ENCODE assay signal across 1 cellular context in genomic region chr9:37060821-37061220, GRCh38.
TF ChIP-seq lines count a peak whose summit lies in the region.

No MANE protein-coding gene starts in this region.

TF ChIP-seq in GM12878, 131 proteins besides CTCF, POLR2A, EP300 and RAD21 (continued from another document):
- no peak for TF ChIP-seq USF1 (IDR thresholded peaks at IDR 0.05; ENCODE audit: borderline replicate concordance, extremely low read length, insufficient read depth, low read depth, low read length)
- TF ChIP-seq SIX5 (IDR thresholded peaks at IDR 0.05; ENCODE audit: low read depth, low read length, severe bottlenecking): no peak
- no peak for TF ChIP-seq BCLAF1 (IDR thresholded peaks at IDR 0.05)
- no peak for TF ChIP-seq MEF2B (IDR thresholded peaks at IDR 0.05; ENCODE audit: partially characterized antibody, poor library complexity, severe bottlenecking)
- no peak for TF ChIP-seq SP1 (IDR thresholded peaks at IDR 0.05; ENCODE audit: low read depth, low read length)
- no peak for TF ChIP-seq CEBPZ (IDR thresholded peaks at IDR 0.05; ENCODE audit: low read depth, low read length)
- TF ChIP-seq, protein P1, sequence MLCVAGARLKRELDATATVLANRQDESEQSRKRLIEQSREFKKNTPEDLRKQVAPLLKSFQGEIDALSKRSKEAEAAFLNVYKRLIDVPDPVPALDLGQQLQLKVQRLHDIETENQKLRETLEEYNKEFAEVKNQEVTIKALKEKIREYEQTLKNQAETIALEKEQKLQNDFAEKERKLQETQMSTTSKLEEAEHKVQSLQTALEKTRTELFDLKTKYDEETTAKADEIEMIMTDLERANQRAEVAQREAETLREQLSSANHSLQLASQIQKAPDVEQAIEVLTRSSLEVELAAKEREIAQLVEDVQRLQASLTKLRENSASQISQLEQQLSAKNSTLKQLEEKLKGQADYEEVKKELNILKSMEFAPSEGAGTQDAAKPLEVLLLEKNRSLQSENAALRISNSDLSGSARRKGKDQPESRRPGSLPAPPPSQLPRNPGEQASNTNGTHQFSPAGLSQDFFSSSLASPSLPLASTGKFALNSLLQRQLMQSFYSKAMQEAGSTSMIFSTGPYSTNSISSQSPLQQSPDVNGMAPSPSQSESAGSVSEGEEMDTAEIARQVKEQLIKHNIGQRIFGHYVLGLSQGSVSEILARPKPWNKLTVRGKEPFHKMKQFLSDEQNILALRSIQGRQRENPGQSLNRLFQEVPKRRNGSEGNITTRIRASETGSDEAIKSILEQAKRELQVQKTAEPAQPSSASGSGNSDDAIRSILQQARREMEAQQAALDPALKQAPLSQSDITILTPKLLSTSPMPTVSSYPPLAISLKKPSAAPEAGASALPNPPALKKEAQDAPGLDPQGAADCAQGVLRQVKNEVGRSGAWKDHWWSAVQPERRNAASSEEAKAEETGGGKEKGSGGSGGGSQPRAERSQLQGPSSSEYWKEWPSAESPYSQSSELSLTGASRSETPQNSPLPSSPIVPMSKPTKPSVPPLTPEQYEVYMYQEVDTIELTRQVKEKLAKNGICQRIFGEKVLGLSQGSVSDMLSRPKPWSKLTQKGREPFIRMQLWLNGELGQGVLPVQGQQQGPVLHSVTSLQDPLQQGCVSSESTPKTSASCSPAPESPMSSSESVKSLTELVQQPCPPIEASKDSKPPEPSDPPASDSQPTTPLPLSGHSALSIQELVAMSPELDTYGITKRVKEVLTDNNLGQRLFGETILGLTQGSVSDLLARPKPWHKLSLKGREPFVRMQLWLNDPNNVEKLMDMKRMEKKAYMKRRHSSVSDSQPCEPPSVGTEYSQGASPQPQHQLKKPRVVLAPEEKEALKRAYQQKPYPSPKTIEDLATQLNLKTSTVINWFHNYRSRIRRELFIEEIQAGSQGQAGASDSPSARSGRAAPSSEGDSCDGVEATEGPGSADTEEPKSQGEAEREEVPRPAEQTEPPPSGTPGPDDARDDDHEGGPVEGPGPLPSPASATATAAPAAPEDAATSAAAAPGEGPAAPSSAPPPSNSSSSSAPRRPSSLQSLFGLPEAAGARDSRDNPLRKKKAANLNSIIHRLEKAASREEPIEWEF (IDR thresholded peaks at IDR 0.05; ENCODE audit: insufficient replicate concordance, low read depth, low read length): no peak
- TF ChIP-seq GABPA (IDR thresholded peaks at IDR 0.05; ENCODE audit: low read depth): no peak
- TF ChIP-seq EZH2 (IDR thresholded peaks at IDR 0.05; ENCODE audit: borderline replicate concordance, control insufficient read depth, low read depth, low read length): no peak
- TF ChIP-seq RELA (IDR thresholded peaks at IDR 0.05; ENCODE audit: borderline replicate concordance, partially characterized antibody): no peak
- no peak for TF ChIP-seq ELK1 (IDR thresholded peaks at IDR 0.05; ENCODE audit: low read depth, low read length)
- no peak for TF ChIP-seq PRDM15 (CRISPR knock-in tag; IDR thresholded peaks at IDR 0.05)
- no peak for TF ChIP-seq CHD2 (IDR thresholded peaks at IDR 0.05; ENCODE audit: borderline replicate concordance, low read depth, low read length)
- TF ChIP-seq MTA3 (IDR thresholded peaks at IDR 0.05; ENCODE audit: borderline replicate concordance, low read length): no peak
- TF ChIP-seq ZBTB40 (IDR thresholded peaks at IDR 0.05; ENCODE audit: borderline replicate concordance): no peak
- no peak for TF ChIP-seq MLLT1 (IDR thresholded peaks at IDR 0.05)
- no peak for TF ChIP-seq IKZF1 (conservative IDR thresholded peaks at IDR 0.05)
